In the genomic region with DNA sequence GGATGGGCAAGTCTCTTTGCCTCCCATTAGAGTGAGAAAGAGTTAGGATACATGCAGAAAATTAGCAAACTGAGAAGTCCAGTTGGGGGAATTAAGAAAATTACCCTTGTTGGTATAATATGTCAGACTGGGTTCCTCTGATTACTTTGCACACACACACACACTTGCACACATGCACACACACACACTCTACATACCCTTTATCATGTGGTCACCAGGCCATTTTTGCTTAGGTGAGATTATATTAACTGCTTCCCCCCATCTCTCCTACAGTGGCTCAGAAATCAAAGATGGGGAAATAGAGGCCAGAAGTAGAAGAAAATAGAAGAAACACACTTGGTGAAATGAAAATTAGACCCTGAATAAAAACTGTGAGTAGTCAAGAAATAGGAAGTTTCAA, we compare ENCODE assay signal across 13 cellular contexts. TPM values are rescaled to one million over a fixed set of nuclear protein-coding genes. Genes with fewer than 3 reads are reported as not detected.
A peak's percentile ranks its signal among the peaks of the same experiment; 100 is the strongest.
DNase-seq lines count a peak whose midpoint lies in the region; ATAC-seq and TF ChIP-seq lines count a peak whose summit lies in the region.
"Had no signal": no experiment of that assay in that cellular context is flagged by ENCODE, and none has a peak within 500 bp of the region (broad histone marks: within the 10 kb centered on the region; RNA-seq: fewer than 3 reads in every experiment).

No MANE protein-coding gene starts in this region.

- peaks cover 21% of the 10 kb centered on the region for H3K36me3 Mint-ChIP-seq in activated naive CD8-positive, alpha-beta T cell treated with anti-CD3 and anti-CD28 coated beads for 36 hours
- H3K36me3 Mint-ChIP-seq in naive thymus-derived CD8-positive, alpha-beta T cell: peaks cover 0 to 3% (median 0%) of the 10 kb centered on the region in 3 donors

- POLR2A ChIA-PET in naive thymus-derived CD8-positive, alpha-beta T cell (lab: Charles Lee): interaction anchor here (1.0 to 17.9 kb wide), 9 partner anchors 13 to 113 kb away, joined by 3 to 462 read pairs (median 11); partner anchors contain the start of genes NUDT17, PEX11B, RBM8A and TXNIP

- no peak for TF ChIP-seq POLR2A in uterus (IDR thresholded peaks at IDR 0.05)

- no peaks in the 10 kb centered on the region for H3K9me3 ChIP-seq in left ventricle myocardium inferior (replicated peaks)
- no peaks in the 10 kb centered on the region for H3K9me3 ChIP-seq in uterus
- H3K9me3 ChIP-seq in BE2C: no peaks in the 10 kb centered on the region
- H3K9me3 ChIP-seq: left lung, ovary had no signal

- H3K27me3 Mint-ChIP-seq in activated naive CD8-positive, alpha-beta T cell treated with anti-CD3 and anti-CD28 coated beads for 36 hours: no peaks in the 10 kb centered on the region
- H3K27me3 Mint-ChIP-seq in naive thymus-derived CD8-positive, alpha-beta T cell: no peaks in the 10 kb centered on the region
- H3K27me3 Mint-ChIP-seq: effector memory CD8-positive, alpha-beta T cell had no signal

- no peaks in the 10 kb centered on the region for H3K9me3 Mint-ChIP-seq in activated naive CD8-positive, alpha-beta T cell treated with anti-CD3 and anti-CD28 coated beads for 36 hours
- H3K9me3 Mint-ChIP-seq in naive thymus-derived CD8-positive, alpha-beta T cell: no peaks in the 10 kb centered on the region
- H3K9me3 Mint-ChIP-seq: effector memory CD8-positive, alpha-beta T cell had no signal

- no peaks in the 10 kb centered on the region for H3K36me3 ChIP-seq in left ventricle myocardium inferior
- H3K36me3 ChIP-seq in uterus: no peaks in the 10 kb centered on the region
- H3K36me3 ChIP-seq in BE2C: no peaks in the 10 kb centered on the region; the same call in 1 of the 2 replicates
- H3K36me3 ChIP-seq: left lung, ovary had no signal

- H3K27ac ChIP-seq in left ventricle myocardium inferior (replicated peaks) (peak overlapping the region; percentile 98), uterus (peak overlapping the region; percentile 97)

- peaks cover 63% of the 10 kb centered on the region for H3K4me1 Mint-ChIP-seq in activated naive CD8-positive, alpha-beta T cell treated with anti-CD3 and anti-CD28 coated beads for 36 hours
- peaks cover 50 to 90% (median 78%) of the 10 kb centered on the region in 4 donors for H3K4me1 Mint-ChIP-seq in naive thymus-derived CD8-positive, alpha-beta T cell

- no peak for ATAC-seq in naive thymus-derived CD8-positive, alpha-beta T cell

- no peak for DNase-seq in left ventricle myocardium inferior
- DNase-seq in cardiac septum (ENCODE audit: low spot score): no peak
- no peak for DNase-seq in activated naive CD8-positive, alpha-beta T cell treated with anti-CD3 and anti-CD28 coated beads for 36 hours
- DNase-seq in naive thymus-derived CD8-positive, alpha-beta T cell: no peak
- DNase-seq in uterus: no peak
- no peak for DNase-seq in 8988T
- no peak for DNase-seq in hippocampal formation (lab: John Stamatoyannopoulos, UW)
- no peak for DNase-seq in BE2C
- DNase-seq: effector memory CD8-positive, alpha-beta T cell; left lung; NCI-H510A; ovary; stimulated activated CD4-positive, alpha-beta T cell treated with anti-CD3 and anti-CD28 coated beads, Interleukin-15, amount 100 ng/mL, for 24 hours had no signal

- intact Hi-C loops in left ventricle myocardium inferior (cut with micrococcal nuclease): no loop called here
- intact Hi-C loops in cardiac septum (cut with DNase I): no loop called here
- intact Hi-C loops in uterus (cut with DNase I; ENCODE audit: low total_unique reads): no loop called here

- H3K27ac Mint-ChIP-seq in activated naive CD8-positive, alpha-beta T cell treated with anti-CD3 and anti-CD28 coated beads for 36 hours: peak overlapping the region; percentile 36
- peak overlapping the region in 9 of 10 donors; percentile 33 to 99 (median 90) for H3K27ac Mint-ChIP-seq in naive thymus-derived CD8-positive, alpha-beta T cell

- H3K4me3 Mint-ChIP-seq in activated naive CD8-positive, alpha-beta T cell treated with anti-CD3 and anti-CD28 coated beads for 36 hours: no peak overlapping the region
- peak overlapping the region in 9 of 10 donors; percentile 32 to 98 (median 88) for H3K4me3 Mint-ChIP-seq in naive thymus-derived CD8-positive, alpha-beta T cell

- H3K4me1 ChIP-seq in left ventricle myocardium inferior (peaks cover 95% of the 10 kb centered on the region), uterus (peaks cover 0 to 10% of the 10 kb centered on the region in 2 donors), BE2C (peaks cover 8% of the 10 kb centered on the region)

- H3K4me3 ChIP-seq in left ventricle myocardium inferior (no peak overlapping the region), uterus (no peak overlapping the region), BE2C (ENCODE audit: low read depth, low read length) (no peak overlapping the region)

- TF ChIP-seq CTCF in left ventricle myocardium inferior (IDR thresholded peaks at IDR 0.05; ENCODE audit: borderline replicate concordance): no peak
- no peak for TF ChIP-seq CTCF in uterus (IDR thresholded peaks at IDR 0.05)
- TF ChIP-seq CTCF in BE2C (IDR thresholded peaks at IDR 0.05; ENCODE audit: low read depth, low read length): no peak

- H3K27me3 ChIP-seq in left ventricle myocardium inferior (ENCODE audit: low read depth) (no peaks in the 10 kb centered on the region), uterus (no peaks in the 10 kb centered on the region), BE2C (no peaks in the 10 kb centered on the region)
- H3K27me3 ChIP-seq: ovary had no signal

RNA-seq across cellular contexts. Expression of gene LIX1L, which starts 0.9 kb away (rescaled TPM):
- total RNA-seq in left ventricle myocardium inferior (23.0 TPM), cardiac septum (25.6 TPM), uterus (10 to 100 TPM; 12.3 to 69.0 (median 32.2) TPM)
- 10 to 100 TPM; 37.6 to 38.3 TPM for total RNA-seq in activated naive CD8-positive, alpha-beta T cell treated with anti-CD3 and anti-CD28 coated beads for 36 hours
- 10 to 100 TPM; 54.6 to 59.4 TPM for total RNA-seq in naive thymus-derived CD8-positive, alpha-beta T cell
- 10 to 100 TPM; 26.3 to 31.7 (median 29.3) TPM for polyA plus RNA-seq in naive thymus-derived CD8-positive, alpha-beta T cell
- 7.6 TPM for polyA plus RNA-seq in BE2C (2012; ENCODE audit: insufficient read depth, insufficient read length, low read depth)

RNA-seq across cellular contexts. Expression of gene ANKRD34A, which starts 5.6 kb away (rescaled TPM):
- total RNA-seq in left ventricle myocardium inferior (0.66 TPM), cardiac septum (2.9 TPM), uterus (1 to 10 TPM in 1 of 4 donors, under 1 TPM in 3; 0.26 to 5.0 (median 0.61) TPM)
- total RNA-seq in activated naive CD8-positive, alpha-beta T cell treated with anti-CD3 and anti-CD28 coated beads for 36 hours: 10 to 100 TPM in 1 of 2 experiments, 1 to 10 TPM in 1; 9.3 to 10.3 TPM
- total RNA-seq in naive thymus-derived CD8-positive, alpha-beta T cell: 1 to 10 TPM in 1 of 2 experiments, under 1 TPM in 1; 0.96 to 1.6 TPM
- under 1 TPM; 0.12 to 0.38 (median 0.25) TPM for polyA plus RNA-seq in naive thymus-derived CD8-positive, alpha-beta T cell
- 7.9 TPM for polyA plus RNA-seq in BE2C (2012; ENCODE audit: insufficient read depth, insufficient read length, low read depth)

RNA-seq across cellular contexts. Expression of gene POLR3GL, which starts 5.8 kb away (rescaled TPM):
- total RNA-seq in left ventricle myocardium inferior (45.6 TPM), cardiac septum (36.8 TPM), uterus (10 to 100 TPM in 2 of 4 donors, 1 to 10 TPM in 2; 3.3 to 28.1 (median 8.6) TPM)
- total RNA-seq in activated naive CD8-positive, alpha-beta T cell treated with anti-CD3 and anti-CD28 coated beads for 36 hours: 10 to 100 TPM; 21.1 to 21.9 TPM
- total RNA-seq in naive thymus-derived CD8-positive, alpha-beta T cell: 10 to 100 TPM; 32.5 to 34.4 TPM
- polyA plus RNA-seq in naive thymus-derived CD8-positive, alpha-beta T cell: 100 to 1,000 TPM in 1 of 3 donors, 10 to 100 TPM in 2; 98.4 to 101 (median 98.6) TPM
- 16.8 TPM for polyA plus RNA-seq in BE2C (2012; ENCODE audit: insufficient read depth, insufficient read length, low read depth)

RNA-seq across cellular contexts. Expression of gene RBM8A, which starts 31.4 kb away (rescaled TPM):
- total RNA-seq in left ventricle myocardium inferior (64.4 TPM), cardiac septum (74.2 TPM), uterus (100 to 1,000 TPM; 118 to 226 (median 146) TPM)
- total RNA-seq in activated naive CD8-positive, alpha-beta T cell treated with anti-CD3 and anti-CD28 coated beads for 36 hours: 100 to 1,000 TPM; 345 to 349 TPM
- total RNA-seq in naive thymus-derived CD8-positive, alpha-beta T cell: 100 to 1,000 TPM; 135 to 138 TPM
- polyA plus RNA-seq in naive thymus-derived CD8-positive, alpha-beta T cell: 100 to 1,000 TPM; 127 to 191 (median 148) TPM
- 544 TPM for polyA plus RNA-seq in BE2C (2012; ENCODE audit: insufficient read depth, insufficient read length, low read depth)

RNA-seq across cellular contexts. Expression of gene TXNIP, which starts 37.6 kb away (rescaled TPM):
- 753 TPM for total RNA-seq in left ventricle myocardium inferior
- 689 TPM for total RNA-seq in cardiac septum
- 100 to 1,000 TPM; 228 to 231 TPM for total RNA-seq in activated naive CD8-positive, alpha-beta T cell treated with anti-CD3 and anti-CD28 coated beads for 36 hours
- total RNA-seq in naive thymus-derived CD8-positive, alpha-beta T cell: 100 to 1,000 TPM; 836 to 848 TPM
- 1,000 to 10,000 TPM; 4,009 to 5,114 (median 5,016) TPM for polyA plus RNA-seq in naive thymus-derived CD8-positive, alpha-beta T cell
- 1,000 to 10,000 TPM in 3 of 4 donors, 100 to 1,000 TPM in 1; 731 to 1,940 (median 1,478) TPM for total RNA-seq in uterus
- polyA plus RNA-seq in BE2C (2012; ENCODE audit: insufficient read depth, insufficient read length, low read depth): 13.2 TPM
